ENCODE assay signal across 8 cellular contexts in the genomic region with DNA sequence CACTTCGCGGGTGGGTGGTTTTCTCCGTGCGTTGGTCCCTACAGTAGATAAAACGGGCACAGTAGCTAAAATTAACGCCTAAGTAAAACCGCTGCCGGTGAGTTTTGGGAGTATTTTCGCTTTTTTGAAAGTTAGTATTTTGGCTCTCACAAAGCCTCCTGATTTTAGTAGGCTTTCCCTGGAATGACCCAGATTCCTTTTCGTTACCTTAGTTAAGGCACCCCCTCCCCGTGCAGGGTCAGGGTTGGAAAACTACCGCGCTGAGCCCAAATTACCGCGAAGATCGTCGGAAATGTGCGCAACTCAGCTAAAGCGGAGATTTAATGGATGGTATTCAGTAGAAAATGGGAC. TPM values are rescaled to one million over a fixed set of nuclear protein-coding genes. Genes with fewer than 3 reads are reported as not detected.
DNase-seq lines count a peak whose midpoint lies in the region; ATAC-seq, FAIRE-seq and TF ChIP-seq lines count a peak whose summit lies in the region.

No MANE protein-coding gene starts in this region.

- H3K9ac ChIP-seq in kidney (ENCODE audit: low read length in 2 of 2): peak overlapping the region; percentile 65 to 94

- no peaks in the 10 kb centered on the region for H3K27me3 ChIP-seq in BE2C
- H3K27me3 ChIP-seq in HAP-1 (ENCODE audit: low read depth): no peaks in the 10 kb centered on the region
- H3K27me3 ChIP-seq in thyroid gland: no peaks in the 10 kb centered on the region

- peaks cover 2% of the 10 kb centered on the region for H3K36me3 Mint-ChIP-seq in activated naive CD8-positive, alpha-beta T cell treated with anti-CD3 and anti-CD28 coated beads, Interleukin-2, amount 10 ng/mL, durations not matched to agents 7 days and 5 days

- peak overlapping the region; percentile 96 for H3K27ac Mint-ChIP-seq in activated naive CD8-positive, alpha-beta T cell treated with anti-CD3 and anti-CD28 coated beads, Interleukin-2, amount 10 ng/mL, durations not matched to agents 7 days and 5 days

- TF ChIP-seq CTCF in BE2C (IDR thresholded peaks at IDR 0.05; ENCODE audit: low read depth, low read length): no peak
- no peak for TF ChIP-seq CTCF in kidney (IDR thresholded peaks at IDR 0.05; ENCODE audit: borderline replicate concordance, extremely low read depth, insufficient read depth)
- peak in 2 of 6 experiments; percentile 35 to 38 for TF ChIP-seq CTCF in thyroid gland (IDR thresholded peaks at IDR 0.05)

- H3K4me3 Mint-ChIP-seq in activated naive CD8-positive, alpha-beta T cell treated with anti-CD3 and anti-CD28 coated beads, Interleukin-2, amount 10 ng/mL, durations not matched to agents 7 days and 5 days: peak overlapping the region; percentile 89

- POLR2A ChIA-PET in activated naive CD8-positive, alpha-beta T cell treated with anti-CD3 and anti-CD28 coated beads, Interleukin-2, amount 10 ng/mL, durations not matched to agents 7 days and 5 days (lab: Charles Lee): interaction anchor here (0.7 to 2.1 kb wide), 15 partner anchors 10 to 1459 kb away, joined by 3 to 22 read pairs (median 4); a partner anchor contains a TSS

- H3K4me3 ChIP-seq in BE2C (ENCODE audit: low read depth, low read length) (peak overlapping the region; percentile 89), HAP-1 (peak overlapping the region; percentile 51), kidney (ENCODE audit: low read length in 2 of 2) (peak overlapping the region; percentile 73 to 92), thyroid gland (replicated peaks in 1 of 3) (peak overlapping the region; percentile 19 to 55 (median 34))

- ATAC-seq in activated naive CD8-positive, alpha-beta T cell treated with anti-CD3 and anti-CD28 coated beads, Interleukin-2, amount 10 ng/mL, durations not matched to agents 7 days and 5 days (ENCODE audit: low read depth): no peak
- ATAC-seq in GM19452 (IDR thresholded peaks at IDR 0.05; ENCODE audit: unreplicated experiment) (no peak), HG02678 (IDR thresholded peaks at IDR 0.05; ENCODE audit: unreplicated experiment) (no peak)

- in situ Hi-C loops in HAP-1 (cut with MboI; ENCODE audit: low sequenced_read_pairs): no loop called here

- peak; percentile 76 to 91 for TF ChIP-seq POLR2A in thyroid gland (IDR thresholded peaks at IDR 0.05)

- H3K27me3 Mint-ChIP-seq in activated naive CD8-positive, alpha-beta T cell treated with anti-CD3 and anti-CD28 coated beads, Interleukin-2, amount 10 ng/mL, durations not matched to agents 7 days and 5 days: peaks cover 2% of the 10 kb centered on the region

- peak overlapping the region; percentile 88 to 95 for H3K27ac ChIP-seq in kidney (ENCODE audit: low read depth in 2 of 2, low read length in 2 of 2)
- peak overlapping the region; percentile 96 to 98 (median 96) for H3K27ac ChIP-seq in thyroid gland

- FAIRE-seq in kidney (lab: Jason Lieb, UNC): no peak

- H3K4me1 Mint-ChIP-seq in activated naive CD8-positive, alpha-beta T cell treated with anti-CD3 and anti-CD28 coated beads, Interleukin-2, amount 10 ng/mL, durations not matched to agents 7 days and 5 days: peaks cover 32% of the 10 kb centered on the region

- H3K4me1 ChIP-seq in BE2C: peaks cover 4% of the 10 kb centered on the region
- H3K4me1 ChIP-seq in HAP-1: peaks cover 16% of the 10 kb centered on the region
- H3K4me1 ChIP-seq in kidney (ENCODE audit: control insufficient read depth in 1 of 2, insufficient read depth in 1 of 2, low read depth in 1 of 2, low read length in 2 of 2): peaks cover 16 to 19% of the 10 kb centered on the region in 2 donors
- H3K4me1 ChIP-seq in thyroid gland: peaks cover 43 to 64% of the 10 kb centered on the region in 2 donors

- no peaks in the 10 kb centered on the region for H3K9me3 Mint-ChIP-seq in activated naive CD8-positive, alpha-beta T cell treated with anti-CD3 and anti-CD28 coated beads, Interleukin-2, amount 10 ng/mL, durations not matched to agents 7 days and 5 days

- no peaks in the 10 kb centered on the region for H3K9me3 ChIP-seq in BE2C
- H3K9me3 ChIP-seq in HAP-1: no peaks in the 10 kb centered on the region
- no peaks in the 10 kb centered on the region for H3K9me3 ChIP-seq in kidney (ENCODE audit: control insufficient read depth in 1 of 2, low read length in 2 of 2)
- no peaks in the 10 kb centered on the region for H3K9me3 ChIP-seq in thyroid gland

- H3K36me3 ChIP-seq in BE2C: peaks cover 12% of the 10 kb centered on the region
- H3K36me3 ChIP-seq in HAP-1 (replicated peaks): no peaks in the 10 kb centered on the region
- no peaks in the 10 kb centered on the region for H3K36me3 ChIP-seq in kidney (ENCODE audit: control insufficient read depth in 1 of 2, insufficient read depth in 2 of 2, low read length in 2 of 2)
- no peaks in the 10 kb centered on the region for H3K36me3 ChIP-seq in thyroid gland

- DNase-seq in BE2C (no peak), HAP-1 (ENCODE audit: low spot score in 2 of 2) (no peak), kidney (no peak), thyroid gland (no peak), HT-29 (ENCODE audit: low spot score) (no peak)
- no peak for DNase-seq in activated naive CD8-positive, alpha-beta T cell treated with anti-CD3 and anti-CD28 coated beads, Interleukin-2, amount 10 ng/mL, durations not matched to agents 7 days and 5 days

- WGBS in thyroid gland, 2 donors: 1% methylated on average over 18 to 19 of the region's 19 CpGs

- intact Hi-C loops in kidney (cut with DNase I) (no loop called here), thyroid gland (cut with DNase I) (no loop called here)

RNA-seq across cellular contexts. Expression of a gene that starts 28.3 kb away (rescaled TPM):
- polyA plus RNA-seq in BE2C (2012; ENCODE audit: insufficient read depth, insufficient read length, low read depth): 1.4 TPM
- not detected for total RNA-seq in activated naive CD8-positive, alpha-beta T cell treated with anti-CD3 and anti-CD28 coated beads, Interleukin-2, amount 10 ng/mL, durations not matched to agents 7 days and 5 days
- total RNA-seq in kidney (0.31 TPM), thyroid gland (1 to 10 TPM in 2 of 4 donors, under 1 TPM in 2; 0.29 to 7.0 (median 1.1) TPM)
- not detected for polyA plus RNA-seq in kidney (ENCODE audit: insufficient read depth, low read depth, low replicate concordance)
- total RNA-seq in HT-29 (2014; rRNA removed; shearing (Covaris generic)): 5.3 and 9.6 TPM in 2 replicates

RNA-seq across cellular contexts. Expression of a gene that starts 38.9 kb away (rescaled TPM):
- 240 TPM for polyA plus RNA-seq in BE2C (2012; ENCODE audit: insufficient read depth, insufficient read length, low read depth)
- 10 to 100 TPM; 34.4 to 37.2 TPM for total RNA-seq in activated naive CD8-positive, alpha-beta T cell treated with anti-CD3 and anti-CD28 coated beads, Interleukin-2, amount 10 ng/mL, durations not matched to agents 7 days and 5 days
- total RNA-seq in kidney: 130 TPM
- 72.4 TPM for polyA plus RNA-seq in kidney (ENCODE audit: insufficient read depth, low read depth, low replicate concordance)
- 100 to 1,000 TPM; 362 to 576 (median 421) TPM for total RNA-seq in thyroid gland
- 0.23 and 0.99 TPM in 2 replicates for total RNA-seq in HT-29 (2014; rRNA removed; shearing (Covaris generic))

RNA-seq across cellular contexts. Expression of a gene that starts 54.5 kb away (rescaled TPM):
- polyA plus RNA-seq in BE2C (2012; ENCODE audit: insufficient read depth, insufficient read length, low read depth): 93.3 TPM
- total RNA-seq in activated naive CD8-positive, alpha-beta T cell treated with anti-CD3 and anti-CD28 coated beads, Interleukin-2, amount 10 ng/mL, durations not matched to agents 7 days and 5 days: 10 to 100 TPM; 55.0 to 58.9 TPM
- total RNA-seq in kidney (23.6 TPM), thyroid gland (10 to 100 TPM; 12.2 to 24.2 (median 20.7) TPM)
- 34.3 TPM for polyA plus RNA-seq in kidney (ENCODE audit: insufficient read depth, low read depth, low replicate concordance)
- total RNA-seq in HT-29 (2014; rRNA removed; shearing (Covaris generic)): 28.0 and 34.0 TPM in 2 replicates

RNA-seq across cellular contexts. Expression of a gene that starts 54.8 kb away (rescaled TPM):
- polyA plus RNA-seq in BE2C (2012; ENCODE audit: insufficient read depth, insufficient read length, low read depth): 18.0 TPM
- total RNA-seq in activated naive CD8-positive, alpha-beta T cell treated with anti-CD3 and anti-CD28 coated beads, Interleukin-2, amount 10 ng/mL, durations not matched to agents 7 days and 5 days: 10 to 100 TPM; 51.1 to 54.1 TPM
- total RNA-seq in kidney (38.2 TPM), thyroid gland (10 to 100 TPM; 33.6 to 58.3 (median 51.3) TPM)
- polyA plus RNA-seq in kidney (ENCODE audit: insufficient read depth, low read depth, low replicate concordance): 53.0 TPM
- 52.1 and 52.8 TPM in 2 replicates for total RNA-seq in HT-29 (2014; rRNA removed; shearing (Covaris generic))

Comparison
In these comparisons a context has a peak if more than half of its experiments do, and no peak if none do; other contexts are left out.
1. H3K4me3 ChIP-seq: peak in every context shown above with its lines; median percentile 89 in BE2C; 82 in kidney; 51 in HAP-1; 34 in thyroid gland.
2. RNA of a gene that starts 38.9 kb away (total RNA-seq): 362 to 576 TPM in thyroid gland, 130 TPM in kidney (single experiment) and 34.4 to 37.2 TPM in activated naive CD8-positive, alpha-beta T cell treated with anti-CD3 and anti-CD28 coated beads, Interleukin-2, amount 10 ng/mL, durations not matched to agents 7 days and 5 days; 0.23 to 0.99 TPM in HT-29; every median in the first group is over 10 times any median in the second.